In genomic region chr21:33374080-33374873, GRCh38 we compare ENCODE assay signal across 8 cellular contexts. TPM values are rescaled to one million over a fixed set of nuclear protein-coding genes. Genes with fewer than 3 reads are reported as not detected.
DNase-seq lines count a peak whose midpoint lies in the region; ATAC-seq and TF ChIP-seq lines count a peak whose summit lies in the region.

No MANE protein-coding gene starts in this region.

- H3K9ac ChIP-seq in Loucy (ENCODE audit: low read depth, low read length, poor library complexity, severe bottlenecking), result peak overlapping the region; percentile 28

- no peaks in the 10 kb centered on the region for H3K79me2 ChIP-seq in Loucy (ENCODE audit: insufficient read depth, low read length)

- WGBS in right lobe of liver (ENCODE audit: insufficient coverage, low coverage, low lambda C conversion rate, missing lambda C conversion rate), result 15% methylated on average over 4 of the region's 4 CpGs

- H3K4me1 Mint-ChIP-seq in central memory CD8-positive, alpha-beta T cell, result peaks cover 7% of the 10 kb centered on the region

- TF ChIP-seq CTCF in Loucy (conservative IDR thresholded peaks at IDR 0.05; ENCODE audit: low read length) (peak; percentile 83), right lobe of liver (IDR thresholded peaks at IDR 0.05) (peak; percentile 65 to 76 (median 74)), thoracic aorta (IDR thresholded peaks at IDR 0.05) (peak; percentile 42)

- H3K36me3 Mint-ChIP-seq in central memory CD8-positive, alpha-beta T cell (ENCODE audit: insufficient read depth), result peaks cover 2% of the 10 kb centered on the region

- H4K20me1 ChIP-seq in Loucy (ENCODE audit: insufficient read depth, low read length, poor library complexity, severe bottlenecking), result no peaks in the 10 kb centered on the region

- H3K27ac ChIP-seq in right lobe of liver (peak overlapping the region in 1 of 3 donors; percentile 54), thoracic aorta (peak overlapping the region in 1 of 2 donors; percentile 55)

- TF ChIP-seq POLR2A in right lobe of liver (IDR thresholded peaks at IDR 0.05), result no peak

- no peaks in the 10 kb centered on the region for H3F3A ChIP-seq in Loucy (ENCODE audit: low read depth)

- no peaks in the 10 kb centered on the region for H3K9me3 ChIP-seq in Loucy (ENCODE audit: insufficient read depth, low read depth, low read length)
- no peaks in the 10 kb centered on the region for H3K9me3 ChIP-seq in right lobe of liver
- H3K9me3 ChIP-seq in thoracic aorta, result no peaks in the 10 kb centered on the region

- H3K27me3 Mint-ChIP-seq in central memory CD8-positive, alpha-beta T cell, result peaks cover 26% of the 10 kb centered on the region

- H3K27me3 ChIP-seq in Loucy (ENCODE audit: insufficient read depth, low read length, poor library complexity, severe bottlenecking) (no peaks in the 10 kb centered on the region), right lobe of liver (no peaks in the 10 kb centered on the region), thoracic aorta (replicated peaks; ENCODE audit: insufficient read depth) (no peaks in the 10 kb centered on the region)

- H3K36me3 ChIP-seq in Loucy (ENCODE audit: insufficient read depth, low read length) (no peaks in the 10 kb centered on the region), right lobe of liver (no peaks in the 10 kb centered on the region), thoracic aorta (no peaks in the 10 kb centered on the region)

- H3K9me2 ChIP-seq in Loucy (replicated peaks; ENCODE audit: low read depth, low read length), result no peaks in the 10 kb centered on the region

- peak overlapping the region; percentile 20 for H3K4me2 ChIP-seq in Loucy (ENCODE audit: low read depth, low read length, poor library complexity, severe bottlenecking)

- intact Hi-C loops in Right ventricle myocardium inferior (cut with DNase I), result loop anchor here (2.0 to 10.0 kb wide), 2 partner anchors 175 to 429 kb away; no protein-coding TSS in a partner anchor
- intact Hi-C loops in cardiac septum (cut with DNase I), result loop anchor here (2.0 kb wide), 1 partner anchor 175 kb away; no protein-coding TSS in a partner anchor
- intact Hi-C loops in right lobe of liver (cut with DNase I), result no loop called here

- peak overlapping the region; percentile 68 for H2AFZ ChIP-seq in Loucy (ENCODE audit: low read length)

- peak; percentile 73 for ATAC-seq in Right ventricle myocardium inferior
- ATAC-seq in central memory CD8-positive, alpha-beta T cell (replicated peaks; ENCODE audit: extremely low read depth, poor library complexity, severe bottlenecking), result peak; percentile 72
- peak; percentile 86 to 92 (median 90) for ATAC-seq in right lobe of liver
- ATAC-seq in thoracic aorta (ENCODE audit: insufficient number of reproducible peaks, low FRiP score, low read depth), result no peak

- H3K4me3 ChIP-seq in Loucy (ENCODE audit: low read length, poor library complexity, severe bottlenecking) (no peak overlapping the region), right lobe of liver (no peak overlapping the region), thoracic aorta (no peak overlapping the region)

- H3K27ac Mint-ChIP-seq in central memory CD8-positive, alpha-beta T cell (ENCODE audit: low read depth), result no peak overlapping the region

- DNase-seq in Right ventricle myocardium inferior (ENCODE audit: missing footprints) (no peak), cardiac septum (ENCODE audit: low spot score) (no peak), T-helper 22 cell (ENCODE audit: low read depth) (peak; percentile 8), right lobe of liver (peak in 1 of 3 donors; percentile 60), thoracic aorta (ENCODE audit: low spot score) (no peak), NCI-H1048 (lab: John Stamatoyannopoulos, UW) (no peak)
- no peak for DNase-seq in central memory CD8-positive, alpha-beta T cell (ENCODE audit: low spot score in 2 of 2)

- H3K4me1 ChIP-seq in Loucy (ENCODE audit: insufficient read depth, low read length, poor library complexity, severe bottlenecking), result peaks cover 19% of the 10 kb centered on the region
- no peaks in the 10 kb centered on the region for H3K4me1 ChIP-seq in right lobe of liver
- peaks cover 4 to 12% of the 10 kb centered on the region in 2 donors for H3K4me1 ChIP-seq in thoracic aorta (ENCODE audit: control insufficient read depth in 1 of 2, low read depth in 2 of 2)

- H3K9me3 Mint-ChIP-seq in central memory CD8-positive, alpha-beta T cell, result no peaks in the 10 kb centered on the region

- H3K4me3 Mint-ChIP-seq in central memory CD8-positive, alpha-beta T cell, result no peak overlapping the region

RNA-seq across cellular contexts. Expression of gene IFNGR2, which starts 28.9 kb away (rescaled TPM):
- total RNA-seq in Right ventricle myocardium inferior, result 36.4 TPM
- total RNA-seq in cardiac septum, result 37.0 TPM
- 10 to 100 TPM; 16.0 to 39.1 (median 27.8) TPM for total RNA-seq in right lobe of liver
- total RNA-seq in thoracic aorta, result 10 to 100 TPM; 67.3 to 72.2 TPM

RNA-seq across cellular contexts. Expression of gene IFNAR1, which starts 49.5 kb away (rescaled TPM):
- total RNA-seq in Right ventricle myocardium inferior (31.6 TPM), cardiac septum (29.5 TPM), right lobe of liver (10 to 100 TPM; 31.6 to 68.2 (median 48.6) TPM), thoracic aorta (10 to 100 TPM; 31.3 to 61.9 TPM)

Comparison
In these comparisons a context has a peak if more than half of its experiments do, and no peak if none do; other contexts are left out.
1. intact Hi-C loops: an anchor here in Right ventricle myocardium inferior (2.0 to 10.0 kb wide) and cardiac septum (2.0 kb wide); none called in right lobe of liver.